ENCODE assay signal across 1 cellular context in the genomic region with DNA sequence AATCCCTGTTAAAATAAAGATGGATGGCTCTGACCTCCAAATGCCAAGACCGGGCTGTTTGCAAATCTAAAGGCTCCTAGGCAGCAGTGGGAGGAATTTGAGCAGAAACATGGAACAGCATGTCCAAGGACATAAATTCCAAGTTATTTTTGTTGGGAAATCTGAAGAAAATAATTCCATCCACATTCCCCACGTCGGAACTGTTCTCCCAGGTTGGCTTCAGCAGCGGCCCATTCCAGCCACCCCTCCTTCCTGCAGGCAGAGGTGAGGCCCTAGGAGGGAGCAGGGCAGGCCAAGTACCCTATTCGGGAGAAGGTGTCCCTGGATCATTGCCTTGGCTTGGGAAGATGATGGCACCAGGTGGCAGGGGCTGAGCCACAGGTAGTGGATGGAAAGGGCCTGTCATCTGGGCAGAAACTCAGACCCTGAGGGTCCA.
TF ChIP-seq lines count a peak whose summit lies in the region.

No MANE protein-coding gene starts in this region.

TF ChIP-seq in WTC11, 78 proteins besides CTCF, POLR2A, EP300 and RAD21 (continued from another document):
- TF ChIP-seq CREB1 (CRISPR knock-in tag; IDR thresholded peaks at IDR 0.05), result no peak
- TF ChIP-seq, protein P1, sequence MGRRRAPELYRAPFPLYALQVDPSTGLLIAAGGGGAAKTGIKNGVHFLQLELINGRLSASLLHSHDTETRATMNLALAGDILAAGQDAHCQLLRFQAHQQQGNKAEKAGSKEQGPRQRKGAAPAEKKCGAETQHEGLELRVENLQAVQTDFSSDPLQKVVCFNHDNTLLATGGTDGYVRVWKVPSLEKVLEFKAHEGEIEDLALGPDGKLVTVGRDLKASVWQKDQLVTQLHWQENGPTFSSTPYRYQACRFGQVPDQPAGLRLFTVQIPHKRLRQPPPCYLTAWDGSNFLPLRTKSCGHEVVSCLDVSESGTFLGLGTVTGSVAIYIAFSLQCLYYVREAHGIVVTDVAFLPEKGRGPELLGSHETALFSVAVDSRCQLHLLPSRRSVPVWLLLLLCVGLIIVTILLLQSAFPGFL (CRISPR knock-in tag; IDR thresholded peaks at IDR 0.05; ENCODE audit: borderline replicate concordance), result no peak
